14 cellular contexts compared by ENCODE assay signal in genomic region chr1:162091681-162092524, GRCh38. TPM values are rescaled to one million over a fixed set of nuclear protein-coding genes. Genes with fewer than 3 reads are reported as not detected.
DNase-seq lines count a peak whose midpoint lies in the region; ATAC-seq, FAIRE-seq and TF ChIP-seq lines count a peak whose summit lies in the region.
"Had no signal": no experiment of that assay in that cellular context is flagged by ENCODE, and none has a peak within 500 bp of the region (broad histone marks: within the 10 kb centered on the region; RNA-seq: fewer than 3 reads in every experiment).

No MANE protein-coding gene starts in this region.

- H4K91ac ChIP-seq in trophoblast cell (ENCODE audit: low read depth, low read length), result no peak overlapping the region

- ATAC-seq in HG02588 (IDR thresholded peaks at IDR 0.05; ENCODE audit: unreplicated experiment) (no peak), GM18498 (IDR thresholded peaks at IDR 0.05; ENCODE audit: unreplicated experiment) (no peak)
- ATAC-seq: activated naive CD8-positive, alpha-beta T cell treated with anti-CD3 and anti-CD28 coated beads, Interleukin-2, amount 50 U/mL, for 24 hours had no signal

- H3K79me1 ChIP-seq in trophoblast cell (ENCODE audit: low read length), result no peaks in the 10 kb centered on the region

- H3K4ac ChIP-seq in trophoblast cell (ENCODE audit: low read depth, low read length), result no peak overlapping the region

- no peaks in the 10 kb centered on the region for H3K79me2 ChIP-seq in trophoblast cell (ENCODE audit: control insufficient read depth, insufficient read depth, low read length, poor library complexity)

- peaks cover 12% of the 10 kb centered on the region; the same call in 1 of the 2 replicates for H3K9me3 ChIP-seq in NT2/D1 (ENCODE audit: insufficient read depth, low read length)
- no peaks in the 10 kb centered on the region for H3K9me3 ChIP-seq in trophoblast cell (ENCODE audit: insufficient read depth, low read depth, low read length)

- H3K23ac ChIP-seq in trophoblast cell (ENCODE audit: low read length), result no peak overlapping the region

- DNase-seq in H54 (ENCODE audit: insufficient read length, low spot score) (no peak), NT2/D1 (ENCODE audit: low read depth, low spot score) (peak; percentile 95), iPS DF 4.7 (ENCODE audit: extremely low read depth, low spot score) (peak; percentile 87), trophoblast cell (no peak), NAMALWA (ENCODE audit: low spot score) (no peak)
- DNase-seq in effector CD8-positive, alpha-beta T cell (lab: John Stamatoyannopoulos, UW), result no peak
- DNase-seq: activated B cell treated with CpG ODN at 0.5 μM for 24 hours; activated naive CD8-positive, alpha-beta T cell treated with anti-CD3 and anti-CD28 coated beads, Interleukin-2, amount 50 U/mL, for 24 hours; C1 segment of cervical spinal cord; KG1; NCI-H1930; stimulated activated CD4-positive, alpha-beta T cell treated with anti-CD3 and anti-CD28 coated beads, Interleukin-4, amount 100 ng/mL, for 4 hours had no signal

- no peak overlapping the region for H3K4me2 ChIP-seq in trophoblast cell (ENCODE audit: low read length)

- H2BK12ac ChIP-seq in trophoblast cell (ENCODE audit: low read length), result no peak overlapping the region

- H2BK120ac ChIP-seq in trophoblast cell (ENCODE audit: insufficient read depth, low read length, poor library complexity), result no peak overlapping the region

- no peak overlapping the region for H4K12ac ChIP-seq in trophoblast cell (ENCODE audit: low read depth, low read length)

- H4K8ac ChIP-seq in trophoblast cell (ENCODE audit: low read depth, low read length), result no peak overlapping the region

- no peaks in the 10 kb centered on the region for H3K27me3 ChIP-seq in NT2/D1 (ENCODE audit: insufficient read depth, insufficient read length)
- H3K27me3 ChIP-seq in trophoblast cell (ENCODE audit: insufficient read depth, low read length), result no peaks in the 10 kb centered on the region

- H2AK5ac ChIP-seq in trophoblast cell (ENCODE audit: low read length), result no peak overlapping the region

- H2AFZ ChIP-seq in trophoblast cell (ENCODE audit: insufficient read depth, low read length, poor library complexity), result no peak overlapping the region

- no peak overlapping the region for H3K18ac ChIP-seq in trophoblast cell (ENCODE audit: low read length)

- no peak overlapping the region for H3K4me3 ChIP-seq in NT2/D1 (ENCODE audit: insufficient read length, low read depth)
- H3K4me3 ChIP-seq in trophoblast cell (ENCODE audit: low read depth, low read length), result no peak overlapping the region

- no peak for TF ChIP-seq POLR2A in H54 (IDR thresholded peaks at IDR 0.05; ENCODE audit: low read depth, low read length)

- no peak overlapping the region for H3K14ac ChIP-seq in trophoblast cell (ENCODE audit: low read length)

- no peak overlapping the region for H2BK5ac ChIP-seq in trophoblast cell (ENCODE audit: low read depth, low read length, poor library complexity)

- no peak overlapping the region for H3K9ac ChIP-seq in NT2/D1 (ENCODE audit: insufficient read length, low read depth)
- H3K9ac ChIP-seq in trophoblast cell (ENCODE audit: low read length), result no peak overlapping the region

- FAIRE-seq in H54 (lab: Jason Lieb, UNC), result peak; percentile 52

- H3K4me1 ChIP-seq in NT2/D1 (ENCODE audit: insufficient read depth, insufficient read length) (peaks cover 6% of the 10 kb centered on the region), trophoblast cell (ENCODE audit: control insufficient read depth in 1 of 2, insufficient read depth in 2 of 2, low read length in 2 of 2) (peaks cover 3 to 16% of the 10 kb centered on the region in 2 experiments)

- H3K27ac ChIP-seq in trophoblast cell (ENCODE audit: low read depth, low read length), result peak overlapping the region; percentile 42

- H3K36me3 ChIP-seq in NT2/D1 (ENCODE audit: insufficient read depth, insufficient read length, low read length) (no peaks in the 10 kb centered on the region), trophoblast cell (ENCODE audit: control insufficient read depth in 1 of 2, insufficient read depth in 2 of 2, low read length in 2 of 2) (no peaks in the 10 kb centered on the region)

- no CpG with 5 or more reads among the region's 4 CpGs for WGBS in trophoblast cell (ENCODE audit: extremely low coverage, insufficient coverage, insufficient read length)

RNA-seq across cellular contexts. Expression of gene NOS1AP, which starts 22.4 kb away (rescaled TPM):
- polyA plus RNA-seq in trophoblast cell (2013), result 2.3 and 2.7 TPM in 2 replicates

Comparison
In these comparisons a context has a peak if more than half of its experiments do, and no peak if none do; other contexts are left out.
1. DNase-seq: peak in NT2/D1 (single experiment) and iPS DF 4.7 (single experiment); none in H54 (single experiment), trophoblast cell (0 of 2), effector CD8-positive, alpha-beta T cell (single experiment) and NAMALWA (single experiment).